Comparison of ENCODE assay signal across 16 cellular contexts in the genomic region with DNA sequence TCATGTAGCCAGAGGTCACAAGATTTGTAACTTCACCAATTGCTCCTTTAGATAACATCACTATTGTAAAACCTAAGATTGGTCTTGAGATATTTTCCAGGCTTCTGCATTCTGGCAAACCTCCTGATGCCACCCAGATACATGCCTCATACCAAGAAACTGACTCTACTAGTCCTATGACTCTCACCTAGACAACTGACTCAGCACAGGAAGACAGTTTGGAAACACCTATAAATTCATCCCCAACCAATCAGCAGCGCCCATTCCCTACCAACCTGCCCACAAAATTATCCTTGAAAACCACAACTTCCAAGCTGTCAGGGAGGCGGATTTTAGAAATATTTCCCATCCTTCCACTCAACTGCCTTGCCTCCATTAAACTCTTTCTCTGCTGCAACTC. TPM values are rescaled to one million over a fixed set of nuclear protein-coding genes. Genes with fewer than 3 reads are reported as not detected.
DNase-seq lines count a peak whose midpoint lies in the region; ATAC-seq and TF ChIP-seq lines count a peak whose summit lies in the region.
"Had no signal": no experiment of that assay in that cellular context is flagged by ENCODE, and none has a peak within 500 bp of the region (broad histone marks: within the 10 kb centered on the region; RNA-seq: fewer than 3 reads in every experiment).

No MANE protein-coding gene starts in this region.

- H3K9me3 Mint-ChIP-seq in MCF 10A (ENCODE audit: unreplicated experiment) (no peaks in the 10 kb centered on the region), WTC11 (no peaks in the 10 kb centered on the region)
- H3K9me3 Mint-ChIP-seq in stimulated activated effector memory CD8-positive, alpha-beta T cell treated with anti-CD3 and anti-CD28 coated beads, Interleukin-12 subunit alpha, Interleukin-12 subunit beta, amount 100 ng/mL, for 72 hours, result no peaks in the 10 kb centered on the region

- CTCF ChIA-PET in MCF 10A (lab: Yijun Ruan, JAX) (interaction anchor here (0.6 to 1.2 kb wide), 5 partner anchors 9 to 765 kb away, joined by 3 to 6 read pairs (median 3); no protein-coding TSS in a partner anchor), WTC11 (lab: Charles Lee) (no interaction called here)

- H3K9me3 ChIP-seq in breast epithelium (no peaks in the 10 kb centered on the region), RWPE2 (ENCODE audit: severe bottlenecking) (no peaks in the 10 kb centered on the region)
- H3K9me3 ChIP-seq: pancreas had no signal

- H3K27me3 ChIP-seq in breast epithelium (no peaks in the 10 kb centered on the region), RWPE2 (ENCODE audit: insufficient read depth, poor library complexity, severe bottlenecking) (no peaks in the 10 kb centered on the region)
- H3K27me3 ChIP-seq: pancreas had no signal

- H3K4me1 Mint-ChIP-seq in MCF 10A (ENCODE audit: insufficient read depth, unreplicated experiment) (peaks cover 19% of the 10 kb centered on the region), WTC11 (no peaks in the 10 kb centered on the region; the same call in 1 of the 2 replicates)
- H3K4me1 Mint-ChIP-seq in stimulated activated effector memory CD8-positive, alpha-beta T cell treated with anti-CD3 and anti-CD28 coated beads, Interleukin-12 subunit alpha, Interleukin-12 subunit beta, amount 100 ng/mL, for 72 hours, result peaks cover 27% of the 10 kb centered on the region

- H3K4me1 ChIP-seq in breast epithelium (peaks cover 0 to 9% of the 10 kb centered on the region in 2 donors), RWPE2 (ENCODE audit: insufficient read depth, poor library complexity, severe bottlenecking) (peaks cover 58% of the 10 kb centered on the region)

- H3K27ac ChIP-seq in breast epithelium (no peak overlapping the region), RWPE2 (ENCODE audit: poor library complexity, severe bottlenecking) (peak overlapping the region; percentile 90)
- H3K27ac ChIP-seq: pancreas had no signal

- H3K36me3 ChIP-seq in breast epithelium (no peaks in the 10 kb centered on the region), RWPE2 (ENCODE audit: low read depth) (peaks cover 11% of the 10 kb centered on the region)
- H3K36me3 ChIP-seq: pancreas had no signal

- no peaks in the 10 kb centered on the region for H3K36me3 Mint-ChIP-seq in MCF 10A (ENCODE audit: insufficient read depth, unreplicated experiment)
- H3K36me3 Mint-ChIP-seq in stimulated activated effector memory CD8-positive, alpha-beta T cell treated with anti-CD3 and anti-CD28 coated beads, Interleukin-12 subunit alpha, Interleukin-12 subunit beta, amount 100 ng/mL, for 72 hours, result peaks cover 5% of the 10 kb centered on the region
- no peaks in the 10 kb centered on the region for H3K36me3 Mint-ChIP-seq in WTC11

- ATAC-seq in RWPE2 (ENCODE audit: low read depth) (peak; percentile 64), WTC11 (no peak), HG03045 (IDR thresholded peaks at IDR 0.05; ENCODE audit: unreplicated experiment) (no peak)
- ATAC-seq in stimulated activated effector memory CD8-positive, alpha-beta T cell treated with anti-CD3 and anti-CD28 coated beads, Interleukin-12 subunit alpha, Interleukin-12 subunit beta, amount 100 ng/mL, for 72 hours, result peak; percentile 57
- ATAC-seq: pancreas had no signal

- BruUV-seq in MCF 10A (replicated peaks; lab: Mats Ljungman, UMichigan), result no TSS peak

- no peak overlapping the region for H3K27ac Mint-ChIP-seq in MCF 10A (ENCODE audit: low read depth, unreplicated experiment)
- no peak overlapping the region for H3K27ac Mint-ChIP-seq in stimulated activated effector memory CD8-positive, alpha-beta T cell treated with anti-CD3 and anti-CD28 coated beads, Interleukin-12 subunit alpha, Interleukin-12 subunit beta, amount 100 ng/mL, for 72 hours
- no peak overlapping the region for H3K27ac Mint-ChIP-seq in WTC11
- H3K27ac Mint-ChIP-seq: activated CD4-positive, alpha-beta T cell treated with anti-CD3 and anti-CD28 coated beads, Interleukin-2, amount 10 ng/mL, durations not matched to agents 7 days and 5 days had no signal

- TF ChIP-seq POLR2A in breast epithelium (IDR thresholded peaks at IDR 0.05), result no peak

- H3K27me3 Mint-ChIP-seq in MCF 10A (ENCODE audit: insufficient read depth, unreplicated experiment) (no peaks in the 10 kb centered on the region), WTC11 (ENCODE audit: low read depth) (no peaks in the 10 kb centered on the region)

- H3K4me3 Mint-ChIP-seq in MCF 10A (ENCODE audit: unreplicated experiment) (no peak overlapping the region), WTC11 (no peak overlapping the region)
- H3K4me3 Mint-ChIP-seq in stimulated activated effector memory CD8-positive, alpha-beta T cell treated with anti-CD3 and anti-CD28 coated beads, Interleukin-12 subunit alpha, Interleukin-12 subunit beta, amount 100 ng/mL, for 72 hours, result no peak overlapping the region
- H3K4me3 Mint-ChIP-seq: activated CD4-positive, alpha-beta T cell treated with anti-CD3 and anti-CD28 coated beads, Interleukin-2, amount 10 ng/mL, durations not matched to agents 7 days and 5 days had no signal

- POLR2A ChIA-PET in MCF 10A (lab: Yijun Ruan, JAX), result interaction anchor here (0.6 to 1.9 kb wide), 12 partner anchors 9 to 728 kb away, joined by 3 to 12 read pairs (median 4); a partner anchor contains a TSS
- POLR2A ChIA-PET in WTC11 (lab: Charles Lee), result interaction anchor here (0.6 kb wide), 1 partner anchor 727 kb away, joined by 3 read pairs; no protein-coding TSS in a partner anchor

- TF ChIP-seq CTCF in MCF 10A (IDR thresholded peaks at IDR 0.05; ENCODE audit: unreplicated experiment), result no peak
- TF ChIP-seq CTCF in breast epithelium (IDR thresholded peaks at IDR 0.05), result no peak
- no peak for TF ChIP-seq CTCF in RWPE2 (IDR thresholded peaks at IDR 0.05; ENCODE audit: poor library complexity, severe bottlenecking)
- TF ChIP-seq CTCF in epithelial cell of esophagus (IDR thresholded peaks at IDR 0.05; ENCODE audit: insufficient read depth, low read depth, low read length, missing control alignments), result no peak
- no peak for TF ChIP-seq CTCF in WTC11 (IDR thresholded peaks at IDR 0.05)

- H3K4me3 ChIP-seq in breast epithelium, result no peak overlapping the region
- H3K4me3 ChIP-seq in RWPE2 (ENCODE audit: severe bottlenecking), result no peak overlapping the region
- H3K4me3 ChIP-seq in epithelial cell of esophagus (ENCODE audit: low read length), result no peak overlapping the region
- H3K4me3 ChIP-seq: pancreas had no signal

- DNase-seq in MCF 10A (ENCODE audit: unreplicated experiment) (peak; percentile 87), breast epithelium (ENCODE audit: low spot score in 2 of 2) (no peak), RWPE2 (ENCODE audit: low spot score) (peak; percentile 73), epithelial cell of esophagus (ENCODE audit: low read depth) (peak; percentile 97), NCI-H1694 treated with DMSO at 0.1 percent for 48 hours (lab: John Stamatoyannopoulos, UW) (no peak), WTC11 (ENCODE audit: low spot score) (no peak)
- DNase-seq in stimulated activated effector memory CD8-positive, alpha-beta T cell treated with anti-CD3 and anti-CD28 coated beads, Interleukin-12 subunit alpha, Interleukin-12 subunit beta, amount 100 ng/mL, for 72 hours (ENCODE audit: low spot score in 2 of 2), result peak in 1 of 2 donors; percentile 57
- DNase-seq: activated CD4-positive, alpha-beta T cell treated with anti-CD3 and anti-CD28 coated beads, Interleukin-2, amount 10 ng/mL, durations not matched to agents 7 days and 5 days; erythroblast; NCI-H2081; NCI-H526; pancreas; stimulated activated CD4-positive, alpha-beta T cell treated with anti-CD3 and anti-CD28 coated beads, Interleukin-4, amount 100 ng/mL, for 4 hours; stimulated activated CD8-positive, alpha-beta memory T cell treated with anti-CD3 and anti-CD28 coated beads, Interleukin-4, amount 100 ng/mL, for 48 hours; T-helper 9 cell had no signal

- intact Hi-C loops in MCF 10A (cut with micrococcal nuclease), result loop anchor here (5.0 to 10.0 kb wide), 4 partner anchors 253 to 728 kb away; a partner anchor contains a TSS
- intact Hi-C loops in breast epithelium (cut with DNase I; ENCODE audit: low total_unique reads), result loop anchor here (10.0 kb wide), 1 partner anchor 1040 kb away; no protein-coding TSS in a partner anchor

TF ChIP-seq in WTC11, 78 proteins besides CTCF, POLR2A, EP300 and RAD21 (continues in another document):
- no peak for TF ChIP-seq TP53 (CRISPR knock-in tag; IDR thresholded peaks at IDR 0.05)
- TF ChIP-seq NR2C2 (CRISPR knock-in tag; IDR thresholded peaks at IDR 0.05), result no peak
- TF ChIP-seq OVOL2 (CRISPR knock-in tag; IDR thresholded peaks at IDR 0.05; ENCODE audit: borderline replicate concordance), result no peak
- no peak for TF ChIP-seq PRRX2 (CRISPR knock-in tag; IDR thresholded peaks at IDR 0.05)
- no peak for TF ChIP-seq FOXJ3 (CRISPR knock-in tag; IDR thresholded peaks at IDR 0.05; ENCODE audit: borderline replicate concordance)
- TF ChIP-seq NFE2L1 (CRISPR knock-in tag; IDR thresholded peaks at IDR 0.05), result no peak
- TF ChIP-seq, protein P1, sequence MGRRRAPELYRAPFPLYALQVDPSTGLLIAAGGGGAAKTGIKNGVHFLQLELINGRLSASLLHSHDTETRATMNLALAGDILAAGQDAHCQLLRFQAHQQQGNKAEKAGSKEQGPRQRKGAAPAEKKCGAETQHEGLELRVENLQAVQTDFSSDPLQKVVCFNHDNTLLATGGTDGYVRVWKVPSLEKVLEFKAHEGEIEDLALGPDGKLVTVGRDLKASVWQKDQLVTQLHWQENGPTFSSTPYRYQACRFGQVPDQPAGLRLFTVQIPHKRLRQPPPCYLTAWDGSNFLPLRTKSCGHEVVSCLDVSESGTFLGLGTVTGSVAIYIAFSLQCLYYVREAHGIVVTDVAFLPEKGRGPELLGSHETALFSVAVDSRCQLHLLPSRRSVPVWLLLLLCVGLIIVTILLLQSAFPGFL (CRISPR knock-in tag; IDR thresholded peaks at IDR 0.05; ENCODE audit: borderline replicate concordance), result no peak
- TF ChIP-seq, protein P2, sequence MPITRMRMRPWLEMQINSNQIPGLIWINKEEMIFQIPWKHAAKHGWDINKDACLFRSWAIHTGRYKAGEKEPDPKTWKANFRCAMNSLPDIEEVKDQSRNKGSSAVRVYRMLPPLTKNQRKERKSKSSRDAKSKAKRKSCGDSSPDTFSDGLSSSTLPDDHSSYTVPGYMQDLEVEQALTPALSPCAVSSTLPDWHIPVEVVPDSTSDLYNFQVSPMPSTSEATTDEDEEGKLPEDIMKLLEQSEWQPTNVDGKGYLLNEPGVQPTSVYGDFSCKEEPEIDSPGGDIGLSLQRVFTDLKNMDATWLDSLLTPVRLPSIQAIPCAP (CRISPR knock-in tag; IDR thresholded peaks at IDR 0.05), result no peak

RNA-seq across cellular contexts. Expression of a gene that starts 2.6 kb away (rescaled TPM):
- total RNA-seq in MCF 10A (2022), result 36.5 and 46.8 TPM in 2 replicates
- 10 to 100 TPM; 13.0 to 22.8 (median 16.7) TPM for total RNA-seq in breast epithelium
- total RNA-seq in WTC11 (2021), result 13.8 to 20.3 TPM (median 18.8 TPM) in 3 replicates

RNA-seq across cellular contexts. Expression of a gene that starts 3.0 kb away (rescaled TPM):
- 57.8 and 66.1 TPM in 2 replicates for total RNA-seq in MCF 10A (2022)
- 10 to 100 TPM; 22.0 to 34.8 (median 27.7) TPM for total RNA-seq in breast epithelium
- 8.3 to 10.8 TPM (median 9.2 TPM) in 3 replicates for total RNA-seq in WTC11 (2021)

Comparison
In these comparisons a context has a peak if more than half of its experiments do, and no peak if none do; other contexts are left out.
1. DNase-seq: peak in MCF 10A (single experiment), RWPE2 (single experiment) and epithelial cell of esophagus (single experiment); none in breast epithelium (0 of 2), NCI-H1694 treated with DMSO at 0.1 percent for 48 hours (single experiment) and WTC11 (single experiment).
2. ATAC-seq: peak in RWPE2 (single experiment) and stimulated activated effector memory CD8-positive, alpha-beta T cell treated with anti-CD3 and anti-CD28 coated beads, Interleukin-12 subunit alpha, Interleukin-12 subunit beta, amount 100 ng/mL, for 72 hours (single experiment); none in WTC11 (single experiment) and HG03045 (single experiment).